ENCODE assay signal across 17 cellular contexts in the genomic region with DNA sequence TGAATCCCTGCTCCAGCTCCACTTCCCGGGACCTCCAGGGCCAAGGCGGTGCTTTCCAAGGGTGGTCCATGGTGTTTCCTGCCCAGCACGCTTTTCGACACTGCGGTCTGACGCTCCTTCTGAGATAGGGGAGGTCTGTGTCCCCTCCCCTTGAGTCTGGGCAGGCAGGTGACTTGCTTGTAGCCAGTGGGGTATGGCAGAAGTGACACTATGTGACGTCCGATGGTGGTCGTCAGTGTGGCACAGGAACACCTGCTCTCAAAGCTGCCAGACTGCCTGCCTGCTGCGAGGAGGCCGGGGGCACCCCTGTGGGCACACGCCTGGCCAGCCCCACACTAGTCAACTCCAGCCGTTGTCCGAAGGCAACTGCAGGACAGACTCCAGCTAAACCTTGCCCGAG. TPM values are rescaled to one million over a fixed set of nuclear protein-coding genes. Genes with fewer than 3 reads are reported as not detected.
DNase-seq lines count a peak whose midpoint lies in the region; ATAC-seq and FAIRE-seq lines count a peak whose summit lies in the region.
"Had no signal": no experiment of that assay in that cellular context is flagged by ENCODE, and none has a peak within 500 bp of the region (broad histone marks: within the 10 kb centered on the region; RNA-seq: fewer than 3 reads in every experiment).

No MANE protein-coding gene starts in this region.

- H3K4me1 Mint-ChIP-seq in dendritic cell treated with granulocyte-macrophage colony-stimulating factor and Interleukin-4, amounts not matched to agents 40 ng/mL and 50 ng/mL, for 4 days (ENCODE audit: low read depth): peaks cover 11% of the 10 kb centered on the region
- H3K4me1 Mint-ChIP-seq in naive B cell: peaks cover 34 to 54% (median 37%) of the 10 kb centered on the region in 3 donors

- no peaks in the 10 kb centered on the region for H3K9me3 Mint-ChIP-seq in dendritic cell treated with granulocyte-macrophage colony-stimulating factor and Interleukin-4, amounts not matched to agents 40 ng/mL and 50 ng/mL, for 4 days
- H3K9me3 Mint-ChIP-seq in naive B cell: no peaks in the 10 kb centered on the region

- intact Hi-C loops in dendritic cell treated with granulocyte-macrophage colony-stimulating factor and Interleukin-4, amounts not matched to agents 40 ng/mL and 50 ng/mL, for 4 days (cut with micrococcal nuclease): no loop called here

- peak overlapping the region; percentile 55 for H3K27ac Mint-ChIP-seq in dendritic cell treated with granulocyte-macrophage colony-stimulating factor and Interleukin-4, amounts not matched to agents 40 ng/mL and 50 ng/mL, for 4 days
- H3K27ac Mint-ChIP-seq in naive B cell: peak overlapping the region; percentile 60 to 98 (median 91)

- no peaks in the 10 kb centered on the region for H3K36me3 Mint-ChIP-seq in dendritic cell treated with granulocyte-macrophage colony-stimulating factor and Interleukin-4, amounts not matched to agents 40 ng/mL and 50 ng/mL, for 4 days (ENCODE audit: low read depth)
- no peaks in the 10 kb centered on the region for H3K36me3 Mint-ChIP-seq in naive B cell

- DNase-seq in D341Med (ENCODE audit: low spot score) (peak; percentile 26), NAMALWA (ENCODE audit: low spot score) (peak; percentile 28), naive B cell (peak; percentile 48), DMS153 (lab: John Stamatoyannopoulos, UW) (no peak), 8988T (no peak), NCI-H1105 treated with DMSO at 0.1 percent for 48 hours (lab: John Stamatoyannopoulos, UW) (no peak), GM19239 (ENCODE audit: insufficient read length, low spot score) (no peak)
- DNase-seq: BE2C, DMS79, GM23248, NCI-H1694, NCI-H2081, NCI-H2171, NCI-H524 treated with DMSO at 0.1 percent for 48 hours, NCI-H82 had no signal

- peaks cover 13% of the 10 kb centered on the region for H3K27me3 Mint-ChIP-seq in dendritic cell treated with granulocyte-macrophage colony-stimulating factor and Interleukin-4, amounts not matched to agents 40 ng/mL and 50 ng/mL, for 4 days
- H3K27me3 Mint-ChIP-seq in naive B cell: no peaks in the 10 kb centered on the region

- no peak for FAIRE-seq in GM19239 (lab: Jason Lieb, UNC)
- FAIRE-seq: A549 had no signal

- no peak overlapping the region for H3K4me3 Mint-ChIP-seq in dendritic cell treated with granulocyte-macrophage colony-stimulating factor and Interleukin-4, amounts not matched to agents 40 ng/mL and 50 ng/mL, for 4 days
- peak overlapping the region in 3 of 8 donors; percentile 56 to 69 (median 60) for H3K4me3 Mint-ChIP-seq in naive B cell

- ATAC-seq in naive B cell (ENCODE audit: low read depth in 2 of 2): peak; percentile 72 to 80

RNA-seq across cellular contexts. Expression of a gene that starts 16.0 kb away (rescaled TPM):
- polyA plus RNA-seq in naive B cell (ENCODE audit: low read depth in 6 of 6): 10 to 100 TPM; 22.2 to 36.7 (median 27.0) TPM

Comparison
In these comparisons a context has a peak if more than half of its experiments do, and no peak if none do; other contexts are left out.
1. DNase-seq: peak in D341Med (single experiment), NAMALWA (single experiment) and naive B cell (single experiment); none in DMS153 (single experiment), 8988T (single experiment), NCI-H1105 treated with DMSO at 0.1 percent for 48 hours (single experiment) and GM19239 (single experiment).